In the genomic region with DNA sequence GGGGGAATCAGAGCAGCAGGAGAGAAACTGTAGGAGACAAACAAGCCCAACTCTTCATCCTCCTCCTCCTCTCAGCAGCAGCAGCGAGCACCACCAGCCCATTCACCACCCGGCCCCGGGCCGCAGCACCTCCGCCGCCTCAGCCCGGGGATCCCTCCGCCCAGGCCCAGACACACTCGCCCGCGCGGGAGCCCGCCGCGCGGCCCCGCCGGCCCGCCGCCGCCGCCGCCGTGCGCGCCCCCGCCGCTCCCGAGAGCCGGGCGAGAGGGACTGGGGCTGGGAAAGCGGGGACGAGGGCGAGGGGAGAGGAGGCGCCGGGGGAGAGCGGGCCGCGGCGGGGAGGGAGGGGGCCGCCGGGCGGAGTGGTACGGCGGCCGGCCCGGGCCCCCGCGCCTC, we compare ENCODE assay signal across 8 cellular contexts. TPM values are rescaled to one million over a fixed set of nuclear protein-coding genes. Genes with fewer than 3 reads are reported as not detected.
A peak's percentile ranks its signal among the peaks of the same experiment; 100 is the strongest.
DNase-seq lines count a peak whose midpoint lies in the region; ATAC-seq, FAIRE-seq and TF ChIP-seq lines count a peak whose summit lies in the region.

A gene (minus strand): TSS at position 127 of the 396 bp plus-strand sequence. CDS start 37,235 bp downstream, outside the sequence.

- H3K4me3 ChIP-seq in heart right ventricle = peak within 1 kb of the TSS; percentile 51 to 84 (median 76)

- TF ChIP-seq CTCF in GM10248 (IDR thresholded peaks at IDR 0.05; ENCODE audit: control extremely low read depth, extremely low read depth, low read depth, missing control alignments) = no peak
- no peak for TF ChIP-seq CTCF in heart right ventricle (IDR thresholded peaks at IDR 0.05)
- no peak for TF ChIP-seq CTCF in progenitor cell of endocrine pancreas (IDR thresholded peaks at IDR 0.05; ENCODE audit: unreplicated experiment)

- ATAC-seq in HG02571 (IDR thresholded peaks at IDR 0.05; ENCODE audit: unreplicated experiment) (peak; percentile 40), heart right ventricle (peak; percentile 77 to 89 (median 87))
- ATAC-seq in activated naive CD8-positive, alpha-beta T cell treated with anti-CD3 and anti-CD28 coated beads, Interleukin-2, amount 50 U/mL, for 24 hours = peak; percentile 85

- H3K9me3 Mint-ChIP-seq in activated naive CD8-positive, alpha-beta T cell treated with anti-CD3 and anti-CD28 coated beads, Interleukin-2, amount 50 U/mL, for 24 hours = no peaks in the 10 kb centered on the region
- H3K9me3 Mint-ChIP-seq in progenitor cell of endocrine pancreas (ENCODE audit: low read depth) = no peaks in the 10 kb centered on the region

- FAIRE-seq in urothelium cell line (lab: Jason Lieb, UNC) = no peak

- no peaks in the 10 kb centered on the region for H3K27me3 Mint-ChIP-seq in activated naive CD8-positive, alpha-beta T cell treated with anti-CD3 and anti-CD28 coated beads, Interleukin-2, amount 50 U/mL, for 24 hours
- no peaks in the 10 kb centered on the region for H3K27me3 Mint-ChIP-seq in progenitor cell of endocrine pancreas

- peaks cover 47% of the 10 kb centered on the region for H3K4me1 Mint-ChIP-seq in activated naive CD8-positive, alpha-beta T cell treated with anti-CD3 and anti-CD28 coated beads, Interleukin-2, amount 50 U/mL, for 24 hours
- peaks cover 22% of the 10 kb centered on the region for H3K4me1 Mint-ChIP-seq in progenitor cell of endocrine pancreas (ENCODE audit: low read depth)

- no peaks in the 10 kb centered on the region for H3K9me3 ChIP-seq in heart right ventricle

- H3K36me3 Mint-ChIP-seq in activated naive CD8-positive, alpha-beta T cell treated with anti-CD3 and anti-CD28 coated beads, Interleukin-2, amount 50 U/mL, for 24 hours (ENCODE audit: low read depth) = peaks cover 2% of the 10 kb centered on the region
- H3K36me3 Mint-ChIP-seq in progenitor cell of endocrine pancreas (ENCODE audit: insufficient read depth) = no peaks in the 10 kb centered on the region

- DNase-seq in GM10248 (ENCODE audit: extremely low spot score) (peak; percentile 88), NCI-H1092 treated with DMSO at 0.1 percent for 48 hours (lab: John Stamatoyannopoulos, UW) (peak; percentile 90), SW480 (ENCODE audit: low spot score) (peak; percentile 95), heart right ventricle (peak; percentile 91), progenitor cell of endocrine pancreas (ENCODE audit: low spot score, unreplicated experiment) (peak; percentile 82), urothelium cell line (ENCODE audit: low spot score) (peak; percentile 92)
- DNase-seq in activated naive CD8-positive, alpha-beta T cell treated with anti-CD3 and anti-CD28 coated beads, Interleukin-2, amount 50 U/mL, for 24 hours = peak; percentile 90

- intact Hi-C loops in heart right ventricle (cut with DNase I) = loop anchor here in 6 of 10 donors (5.0 to 10.0 kb wide), 4 partner anchors 116 to 274 kb away; a partner anchor contains a TSS

- H3K4me3 Mint-ChIP-seq in activated naive CD8-positive, alpha-beta T cell treated with anti-CD3 and anti-CD28 coated beads, Interleukin-2, amount 50 U/mL, for 24 hours = peak within 1 kb of the TSS; percentile 88
- peak within 1 kb of the TSS; percentile 88 for H3K4me3 Mint-ChIP-seq in progenitor cell of endocrine pancreas (ENCODE audit: low read depth)

- peaks cover 0 to 42% (median 29%) of the 10 kb centered on the region in 9 donors for H3K4me1 ChIP-seq in heart right ventricle

- CTCF ChIA-PET in GM10248 (lab: Yijun Ruan, JAX) = interaction anchor here (1.0 kb wide), 1 partner anchor 13 kb away, joined by 3 read pairs; no protein-coding TSS in a partner anchor

- H3K36me3 ChIP-seq in heart right ventricle = no peaks in the 10 kb centered on the region

- POLR2A ChIA-PET in GM10248 (lab: Yijun Ruan, JAX) = interaction anchor here (0.7 kb wide), 1 partner anchor 122 kb away, joined by 8 read pairs; no protein-coding TSS in a partner anchor

- 0 to 1% methylated on average over 27 to 49 of the region's 49 CpGs for WGBS in heart right ventricle, 2 donors

- no peaks in the 10 kb centered on the region for H3K27me3 ChIP-seq in heart right ventricle

- H3K27ac ChIP-seq in heart right ventricle = peak within 1 kb of the TSS; percentile 72 to 97 (median 94)

- H3K27ac Mint-ChIP-seq in activated naive CD8-positive, alpha-beta T cell treated with anti-CD3 and anti-CD28 coated beads, Interleukin-2, amount 50 U/mL, for 24 hours = peak within 1 kb of the TSS; percentile 94
- peak within 1 kb of the TSS; percentile 98 for H3K27ac Mint-ChIP-seq in progenitor cell of endocrine pancreas

RNA-seq across cellular contexts. Expression of the gene that starts here (rescaled TPM):
- total RNA-seq in heart right ventricle (10 to 100 TPM; 25.7 to 48.0 (median 38.1) TPM), progenitor cell of endocrine pancreas (65.5 and 70.1 TPM in 2 replicates)
- 10 to 100 TPM in 1 of 2 donors, 1 to 10 TPM in 1; 9.6 to 18.2 TPM for polyA plus RNA-seq in heart right ventricle

Comparison
In these comparisons a context has a peak if more than half of its experiments do, and no peak if none do; other contexts are left out.
1. Peak in every context shown above with its lines: DNase-seq, ATAC-seq, H3K4me3 ChIP-seq and H3K27ac ChIP-seq.